ENCODE assay signal across 7 cellular contexts in the genomic region with DNA sequence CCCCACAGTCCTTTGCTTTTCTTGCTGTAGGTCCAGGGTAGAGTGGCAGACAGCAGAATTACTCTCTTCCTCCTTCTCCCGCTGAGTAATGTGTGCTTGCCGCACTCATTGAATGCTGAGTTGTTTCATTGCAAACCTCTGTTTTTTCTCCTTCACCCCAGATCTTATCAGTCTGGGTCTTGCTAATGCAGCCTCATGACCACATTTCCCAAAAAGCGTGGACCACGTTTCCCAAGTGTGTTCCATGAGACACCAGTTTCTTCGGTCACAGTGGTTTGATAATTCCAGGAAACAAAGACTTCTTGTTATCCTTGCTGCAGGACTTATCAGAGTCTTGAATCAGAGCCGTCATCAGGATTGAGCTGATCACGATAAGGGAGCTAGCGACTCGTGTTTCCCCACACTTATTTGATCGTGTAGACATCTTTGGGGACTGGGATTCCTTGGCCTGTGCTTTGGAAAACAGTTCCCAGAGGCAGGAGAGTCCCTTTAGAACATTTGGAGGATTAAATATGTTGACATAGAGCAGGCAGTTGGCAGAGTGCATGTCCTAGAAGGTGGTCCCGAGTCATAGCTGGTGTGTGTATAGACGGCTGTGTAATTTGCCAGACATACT. TPM values are rescaled to one million over a fixed set of nuclear protein-coding genes. Genes with fewer than 3 reads are reported as not detected.
DNase-seq lines count a peak whose midpoint lies in the region; ATAC-seq and TF ChIP-seq lines count a peak whose summit lies in the region.
"Had no signal": no experiment of that assay in that cellular context is flagged by ENCODE, and none has a peak within 500 bp of the region (broad histone marks: within the 10 kb centered on the region; RNA-seq: fewer than 3 reads in every experiment).

No MANE protein-coding gene starts in this region.

- ATAC-seq in heart right ventricle, result no peak
- ATAC-seq in left cardiac atrium, result no peak

- TF ChIP-seq POLR2A in esophagus squamous epithelium (IDR thresholded peaks at IDR 0.05), result no peak

- H3K36me3 ChIP-seq in heart right ventricle, result peaks cover 0 to 64% (median 7%) of the 10 kb centered on the region in 9 donors
- peaks cover 8 to 56% (median 13%) of the 10 kb centered on the region in 3 donors for H3K36me3 ChIP-seq in esophagus squamous epithelium
- no peaks in the 10 kb centered on the region for H3K36me3 ChIP-seq in urinary bladder (ENCODE audit: insufficient read depth)

- H3K27me3 ChIP-seq in heart right ventricle, result no peaks in the 10 kb centered on the region
- no peaks in the 10 kb centered on the region for H3K27me3 ChIP-seq in esophagus squamous epithelium

- H3K9me3 ChIP-seq in heart right ventricle (no peaks in the 10 kb centered on the region), esophagus squamous epithelium (no peaks in the 10 kb centered on the region)

- 48 to 59% methylated on average over 12 of the region's 12 CpGs for WGBS in heart right ventricle, 2 donors
- 55 to 62% methylated on average over 11 to 12 of the region's 12 CpGs for WGBS in esophagus squamous epithelium, 2 donors
- WGBS in urinary bladder, result 40% methylated on average over 12 of the region's 12 CpGs

- DNase-seq in heart right ventricle, result no peak
- DNase-seq in left cardiac atrium, result no peak
- no peak for DNase-seq in esophagus squamous epithelium (lab: John Stamatoyannopoulos, UW)
- DNase-seq in SHP77 treated with DMSO at 0.1 percent for 48 hours (lab: John Stamatoyannopoulos, UW), result no peak
- no peak for DNase-seq in RKO (ENCODE audit: low spot score)

- H3K4me1 ChIP-seq in heart right ventricle, result peaks cover 12 to 68% (median 60%) of the 10 kb centered on the region in 9 donors
- H3K4me1 ChIP-seq in esophagus squamous epithelium, result peaks cover 54 to 87% (median 81%) of the 10 kb centered on the region in 3 donors
- no peaks in the 10 kb centered on the region for H3K4me1 ChIP-seq in urinary bladder (ENCODE audit: insufficient read depth)

- TF ChIP-seq CTCF in heart right ventricle (IDR thresholded peaks at IDR 0.05) (no peak), esophagus squamous epithelium (IDR thresholded peaks at IDR 0.05) (no peak)

- intact Hi-C loops in heart right ventricle (cut with DNase I), result no loop called here
- intact Hi-C loops in left cardiac atrium (cut with DNase I), result no loop called here
- intact Hi-C loops in esophagus squamous epithelium (cut with DNase I), result no loop called here

- peak overlapping the region in 1 of 10 donors; percentile 4 for H3K4me3 ChIP-seq in heart right ventricle
- peak overlapping the region in 2 of 4 donors; percentile 84 to 99 for H3K4me3 ChIP-seq in esophagus squamous epithelium
- no peak overlapping the region for H3K4me3 ChIP-seq in urinary bladder (ENCODE audit: low read depth, low read length)

- peak overlapping the region in 8 of 10 donors; percentile 49 to 100 (median 60) for H3K27ac ChIP-seq in heart right ventricle
- H3K27ac ChIP-seq in esophagus squamous epithelium, result peak overlapping the region; percentile 97 to 100 (median 99)
- H3K27ac ChIP-seq in urinary bladder (ENCODE audit: low read depth), result peak overlapping the region; percentile 64

RNA-seq across cellular contexts. Expression of gene LRRC8A, which starts 4.4 kb away (rescaled TPM):
- total RNA-seq in heart right ventricle, result 10 to 100 TPM; 15.2 to 45.1 (median 19.6) TPM
- polyA plus RNA-seq in heart right ventricle, result 10 to 100 TPM; 13.2 to 41.7 TPM
- total RNA-seq in left cardiac atrium, result 10 to 100 TPM; 23.7 to 47.8 TPM
- total RNA-seq in esophagus squamous epithelium, result 100 to 1,000 TPM in 3 of 4 donors, 10 to 100 TPM in 1; 70.0 to 153 (median 122) TPM
- total RNA-seq in urinary bladder, result 17.1 TPM
- 62.3 TPM for polyA plus RNA-seq in urinary bladder

RNA-seq across cellular contexts. Expression of gene KYAT1, which starts 4.6 kb away (rescaled TPM):
- 10 to 100 TPM in 7 of 10 donors, 1 to 10 TPM in 3; 8.9 to 20.3 (median 11.1) TPM for total RNA-seq in heart right ventricle
- 10 to 100 TPM; 10.9 to 12.7 TPM for polyA plus RNA-seq in heart right ventricle
- 10 to 100 TPM; 10.4 to 10.8 TPM for total RNA-seq in left cardiac atrium
- total RNA-seq in esophagus squamous epithelium, result 1 to 10 TPM; 4.0 to 9.4 (median 5.7) TPM
- total RNA-seq in urinary bladder, result 5.4 TPM
- polyA plus RNA-seq in urinary bladder, result 7.8 TPM

RNA-seq across cellular contexts. Expression of gene PHYHD1, which starts 34.5 kb away (rescaled TPM):
- total RNA-seq in heart right ventricle (10 to 100 TPM; 14.7 to 38.9 (median 21.8) TPM), left cardiac atrium (10 to 100 TPM; 21.4 to 28.2 TPM), esophagus squamous epithelium (10 to 100 TPM in 3 of 4 donors, 1 to 10 TPM in 1; 3.7 to 34.0 (median 23.0) TPM), urinary bladder (16.8 TPM)
- polyA plus RNA-seq in heart right ventricle (10 to 100 TPM; 26.3 to 49.2 TPM), urinary bladder (34.8 TPM)
- total RNA-seq: NCI-H460 had no signal

RNA-seq across cellular contexts. Expression of gene SPOUT1, which starts 56.7 kb away (rescaled TPM):
- total RNA-seq in heart right ventricle (10 to 100 TPM in 9 of 10 donors, 1 to 10 TPM in 1; 9.9 to 22.1 (median 16.4) TPM), left cardiac atrium (10 to 100 TPM; 18.5 to 20.9 TPM), esophagus squamous epithelium (10 to 100 TPM; 14.0 to 29.2 (median 20.5) TPM), urinary bladder (10.6 TPM)
- polyA plus RNA-seq in heart right ventricle (10 to 100 TPM; 20.8 to 22.4 TPM), urinary bladder (22.4 TPM)
